In genomic region chr11:133354069-133354468, GRCh38 we compare ENCODE assay signal across 32 cellular contexts.
"Had no signal": no experiment of that assay in that cellular context is flagged by ENCODE, and none has a peak within 500 bp of the region (broad histone marks: within the 10 kb centered on the region; RNA-seq: fewer than 3 reads in every experiment).

No MANE protein-coding gene starts in this region.

- DNase-seq: activated B cell treated with CpG ODN at 0.5 μM for 24 hours; activated CD4-positive, alpha-beta T cell treated with anti-CD3 and anti-CD28 coated beads for 48 hours; activated CD4-positive, alpha-beta T cell treated with anti-CD3 and anti-CD28 coated beads, Interleukin-2, amount 50 U/mL, for 1 hour; activated CD4-positive, alpha-beta T cell treated with anti-CD3 and anti-CD28 coated beads, Interleukin-2, amount 50 U/mL, for 48 hours; activated CD8-positive, alpha-beta memory T cell treated with anti-CD3 and anti-CD28 coated beads for 24 hours; activated CD8-positive, alpha-beta T cell treated with anti-CD3 and anti-CD28 coated beads for 36 hours; activated effector memory CD4-positive, alpha-beta T cell treated with Interleukin-2 at 50 U/mL for 16 hours; activated gamma-delta T cell treated with Interleukin-2 at 50 U/mL for 16 hours; activated naive CD4-positive, alpha-beta T cell treated with anti-CD3 and anti-CD28 coated beads, Interleukin-2, amount 50 U/mL, for 16 hours; activated naive CD4-positive, alpha-beta T cell treated with Interleukin-2 at 50 U/mL for 16 hours; activated T-cell treated with anti-CD3 and anti-CD28 coated beads, Interleukin-2, amount 50 U/mL, for 4 hours; amniotic stem cell; anterior cingulate cortex; body of pancreas; central memory CD4-positive, alpha-beta T cell; cerebellar nuclear complex; colonic mucosa; effector CD8-positive, alpha-beta T cell; foreskin keratinocyte; gastrocnemius medialis; glutamatergic neuron; heart right ventricle; T-helper 2 cell; WERI-Rb-1 had no signal

- H3K4me1 ChIP-seq: body of pancreas, colonic mucosa, foreskin keratinocyte, gastrocnemius medialis, heart right ventricle had no signal

- H3K4me3 ChIP-seq: body of pancreas, cardiac muscle cell, colonic mucosa, gastrocnemius medialis, heart right ventricle, hepatocyte had no signal

- H3K9me3 Mint-ChIP-seq: activated CD8-positive, alpha-beta T cell treated with anti-CD3 and anti-CD28 coated beads for 36 hours; activated T-cell treated with anti-CD3 and anti-CD28 coated beads, Interleukin-2, amount 50 U/mL, for 4 hours had no signal

- H3K27me3 Mint-ChIP-seq: activated B cell treated with CpG ODN at 0.5 μM for 24 hours; activated CD8-positive, alpha-beta T cell treated with anti-CD3 and anti-CD28 coated beads for 36 hours had no signal

- H3K27ac ChIP-seq: body of pancreas, cardiac muscle cell, colonic mucosa, foreskin keratinocyte, gastrocnemius medialis, heart right ventricle, hepatocyte, WERI-Rb-1 had no signal

- H3K9me3 ChIP-seq: body of pancreas, colonic mucosa, gastrocnemius medialis, heart right ventricle had no signal

- H3K27ac Mint-ChIP-seq: activated B cell treated with CpG ODN at 0.5 μM for 24 hours; activated CD8-positive, alpha-beta T cell treated with anti-CD3 and anti-CD28 coated beads for 36 hours; activated naive CD8-positive, alpha-beta T cell; activated T-helper 17 cell treated with anti-CD3 and anti-CD28 coated beads, Interleukin-2, amount 50 U/mL, for 72 hours had no signal

- ATAC-seq: activated CD4-positive, CD25-positive, alpha-beta regulatory T cell treated with anti-CD3 and anti-CD28 coated beads, Interleukin-2, amount 50 U/mL, for 24 hours; activated CD8-positive, alpha-beta T cell treated with anti-CD3 and anti-CD28 coated beads for 36 hours; activated T-cell treated with anti-CD3 and anti-CD28 coated beads, Interleukin-2, amount 50 U/mL, for 4 hours; activated T-helper 17 cell treated with anti-CD3 and anti-CD28 coated beads, Interleukin-2, amount 50 U/mL, for 72 hours; body of pancreas; esophagus mucosa; foreskin keratinocyte; gastrocnemius medialis; heart right ventricle had no signal

- H3K36me3 ChIP-seq: cardiac muscle cell, colonic mucosa, gastrocnemius medialis, heart right ventricle, WERI-Rb-1 had no signal

- H3K36me3 Mint-ChIP-seq: activated naive CD8-positive, alpha-beta T cell had no signal

- H3K27me3 ChIP-seq: body of pancreas, cardiac muscle cell, colonic mucosa, foreskin keratinocyte, gastrocnemius medialis had no signal

- H3K4me3 Mint-ChIP-seq: activated B cell treated with CpG ODN at 0.5 μM for 24 hours; activated CD8-positive, alpha-beta T cell treated with anti-CD3 and anti-CD28 coated beads for 36 hours; activated naive CD8-positive, alpha-beta T cell; activated T-cell treated with anti-CD3 and anti-CD28 coated beads, Interleukin-2, amount 50 U/mL, for 4 hours; activated T-helper 17 cell treated with anti-CD3 and anti-CD28 coated beads, Interleukin-2, amount 50 U/mL, for 72 hours had no signal

- H3K4me1 Mint-ChIP-seq: activated B cell treated with CpG ODN at 0.5 μM for 24 hours; activated T-helper 17 cell treated with anti-CD3 and anti-CD28 coated beads, Interleukin-2, amount 50 U/mL, for 72 hours had no signal

- FAIRE-seq: endometrium, TTC549 had no signal

- H2AFZ ChIP-seq: hepatocyte had no signal

- H3K4me2 ChIP-seq: hepatocyte had no signal

- H3K79me2 ChIP-seq: hepatocyte had no signal
